In the genomic region with DNA sequence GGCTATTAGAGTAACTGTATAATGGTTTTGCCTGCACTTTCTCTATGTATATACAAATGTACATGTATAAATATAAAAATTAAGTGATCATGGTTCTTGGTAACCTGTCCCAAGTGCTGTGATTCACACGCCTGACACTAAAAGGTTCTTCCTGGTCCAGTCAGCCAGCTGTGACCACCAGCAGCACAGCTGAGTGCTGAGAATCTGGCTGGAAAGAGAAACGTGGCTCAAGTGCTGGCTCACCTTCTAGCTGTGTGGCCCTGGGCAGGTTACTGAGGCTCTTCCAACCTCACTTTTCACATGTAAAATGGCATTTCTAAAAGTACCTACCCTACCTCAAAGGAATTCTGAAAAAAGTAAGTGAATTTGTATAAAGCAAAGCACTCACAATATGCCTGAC, we compare ENCODE assay signal across 32 cellular contexts. TPM values are rescaled to one million over a fixed set of nuclear protein-coding genes. Genes with fewer than 3 reads are reported as not detected.
A peak's percentile ranks its signal among the peaks of the same experiment; 100 is the strongest.
DNase-seq lines count a peak whose midpoint lies in the region; ATAC-seq and TF ChIP-seq lines count a peak whose summit lies in the region.
"Had no signal": no experiment of that assay in that cellular context is flagged by ENCODE, and none has a peak within 500 bp of the region (broad histone marks: within the 10 kb centered on the region; RNA-seq: fewer than 3 reads in every experiment).

No MANE protein-coding gene starts in this region.

- H3K36me3 Mint-ChIP-seq in MCF 10A (ENCODE audit: insufficient read depth, unreplicated experiment) = peaks cover 39% of the 10 kb centered on the region

- H3K27ac ChIP-seq in 22Rv1 = 0 out of 2 replicates have a peak overlapping the region, but pooled peaks have one; percentile 19
- H3K27ac ChIP-seq in HUES64 (ENCODE audit: low read depth, low read length) = no peak overlapping the region
- no peak overlapping the region for H3K27ac ChIP-seq in coronary artery
- H3K27ac ChIP-seq: A549, brain microvascular endothelial cell, heart right ventricle, SJSA1, tibial artery had no signal

- peak overlapping the region; percentile 38 for H3K9ac ChIP-seq in HUES64 (ENCODE audit: low read depth, low read length)

- peaks cover 16% of the 10 kb centered on the region for H3K4me1 Mint-ChIP-seq in MCF 10A (ENCODE audit: insufficient read depth, unreplicated experiment)

- DNase-seq in coronary artery (ENCODE audit: low spot score) = peak; percentile 62
- peak; percentile 88 for DNase-seq in kidney tubule cell (ENCODE audit: low spot score)
- DNase-seq in MCF 10A (ENCODE audit: unreplicated experiment) = no peak
- no peak for DNase-seq in NCI-H1694 treated with DMSO at 0.1 percent for 48 hours (lab: John Stamatoyannopoulos, UW)
- DNase-seq in NCI-H2107 (lab: John Stamatoyannopoulos, UW) = no peak
- DNase-seq: activated CD4-positive, alpha-beta memory T cell treated with anti-CD3 and anti-CD28 coated beads, Interleukin-2, amount 10 ng/mL, durations not matched to agents 7 days and 5 days; activated CD4-positive, alpha-beta T cell treated with anti-CD3 and anti-CD28 coated beads for 1 hour; activated gamma-delta T cell treated with Interleukin-2 at 50 U/mL for 16 hours; BE2C; brain microvascular endothelial cell; erythroblast; heart right ventricle; MG63; naive B cell; NCI-H1105 treated with DMSO at 0.1 percent for 48 hours; NCI-H2029; NCI-H345; NCI-H748 treated with DMSO at 0.1 percent for 48 hours; retina; RPMI8226; stimulated activated naive CD8-positive, alpha-beta T cell treated with anti-CD3 and anti-CD28 coated beads, Interleukin-15, amount 100 ng/mL, for 72 hours; T-helper 1 cell; tibial artery had no signal

- no peaks in the 10 kb centered on the region for H3K27me3 ChIP-seq in HUES64 (ENCODE audit: insufficient read depth, low read length)
- H3K27me3 ChIP-seq: BE2C, brain microvascular endothelial cell, heart right ventricle, MG63, SJSA1, tibial artery had no signal

- H3K4me3 Mint-ChIP-seq in MCF 10A (ENCODE audit: unreplicated experiment) = no peak overlapping the region
- H3K4me3 Mint-ChIP-seq: activated CD4-positive, alpha-beta memory T cell treated with anti-CD3 and anti-CD28 coated beads, Interleukin-2, amount 10 ng/mL, durations not matched to agents 7 days and 5 days; mesothelial cell of epicardium; stimulated activated naive CD8-positive, alpha-beta T cell treated with anti-CD3 and anti-CD28 coated beads, Interleukin-15, amount 100 ng/mL, for 72 hours had no signal

- 60% methylated on average over 2 of the region's 2 CpGs for WGBS in HUES64

- H3K9me3 ChIP-seq in HUES64 (ENCODE audit: insufficient read depth, low read depth, low read length) = no peaks in the 10 kb centered on the region
- H3K9me3 ChIP-seq: A549, BE2C, HAP-1, heart right ventricle, MG63, SJSA1, tibial artery had no signal

- peaks cover 35% of the 10 kb centered on the region for H3K36me3 ChIP-seq in HUES64 (ENCODE audit: insufficient read depth, low read length)

- no peaks in the 10 kb centered on the region; the same call in 1 of the 2 replicates for H3K4me1 ChIP-seq in HUES64 (ENCODE audit: insufficient read depth, low read length)
- H3K4me1 ChIP-seq: A549, BE2C, HAP-1, SJSA1 had no signal

- no peaks in the 10 kb centered on the region for H3K9me3 Mint-ChIP-seq in MCF 10A (ENCODE audit: unreplicated experiment)
- H3K9me3 Mint-ChIP-seq: activated CD4-positive, alpha-beta memory T cell treated with anti-CD3 and anti-CD28 coated beads, Interleukin-2, amount 10 ng/mL, durations not matched to agents 7 days and 5 days; naive B cell; stimulated activated naive CD8-positive, alpha-beta T cell treated with anti-CD3 and anti-CD28 coated beads, Interleukin-15, amount 100 ng/mL, for 72 hours had no signal

- CTCF ChIA-PET in MCF 10A (lab: Yijun Ruan, JAX) = interaction anchor here (0.6 to 26.1 kb wide), 9 partner anchors 10 to 267 kb away, joined by 3 to 918 read pairs (median 5); a partner anchor contains a TSS

- H3K4me3 ChIP-seq in HUES64 (ENCODE audit: low read length) = no peak overlapping the region
- no peak overlapping the region for H3K4me3 ChIP-seq in coronary artery
- H3K4me3 ChIP-seq: A549, HAP-1, heart right ventricle, MG63, SJSA1, skin epidermis, tibial artery had no signal

- TF ChIP-seq CTCF in 22Rv1 (IDR thresholded peaks at IDR 0.05) = no peak
- no peak for TF ChIP-seq CTCF in coronary artery (IDR thresholded peaks at IDR 0.05)
- no peak for TF ChIP-seq CTCF in MCF 10A (IDR thresholded peaks at IDR 0.05; ENCODE audit: unreplicated experiment)

- no peak overlapping the region for H3K27ac Mint-ChIP-seq in MCF 10A (ENCODE audit: low read depth, unreplicated experiment)
- H3K27ac Mint-ChIP-seq: activated CD4-positive, alpha-beta memory T cell treated with anti-CD3 and anti-CD28 coated beads, Interleukin-2, amount 10 ng/mL, durations not matched to agents 7 days and 5 days; mesothelial cell of epicardium; stimulated activated naive CD8-positive, alpha-beta T cell treated with anti-CD3 and anti-CD28 coated beads, Interleukin-15, amount 100 ng/mL, for 72 hours had no signal

- no peak for ATAC-seq in GM18502 (IDR thresholded peaks at IDR 0.05; ENCODE audit: poor library complexity, unreplicated experiment)
- ATAC-seq: A549; heart right ventricle; left lobe of liver; stimulated activated naive CD8-positive, alpha-beta T cell treated with anti-CD3 and anti-CD28 coated beads, Interleukin-15, amount 100 ng/mL, for 72 hours had no signal

- BruUV-seq in MCF 10A (replicated peaks; lab: Mats Ljungman, UMichigan) = no TSS peak

- no peaks in the 10 kb centered on the region for H3K27me3 Mint-ChIP-seq in MCF 10A (ENCODE audit: insufficient read depth, unreplicated experiment)
- H3K27me3 Mint-ChIP-seq: activated CD4-positive, alpha-beta memory T cell treated with anti-CD3 and anti-CD28 coated beads, Interleukin-2, amount 10 ng/mL, durations not matched to agents 7 days and 5 days; naive B cell; stimulated activated naive CD8-positive, alpha-beta T cell treated with anti-CD3 and anti-CD28 coated beads, Interleukin-15, amount 100 ng/mL, for 72 hours had no signal

- intact Hi-C loops in MCF 10A (cut with micrococcal nuclease) = no loop called here

- POLR2A ChIA-PET in MCF 10A (lab: Yijun Ruan, JAX) = interaction anchor here (0.8 to 12.4 kb wide), 4 partner anchors 10 to 109 kb away, joined by 4 to 555 read pairs (median 16); a partner anchor contains a TSS

RNA-seq across cellular contexts. Expression of a gene that starts 29.7 kb away (rescaled TPM):
- polyA plus RNA-seq in HUES64 (2013, experiment 1 of 2) = 6.7 TPM
- 6.8 TPM for polyA plus RNA-seq in HUES64 (2013, experiment 2 of 2)
- total RNA-seq in MCF 10A (2022) = 101 and 109 TPM in 2 replicates

Comparison
In these comparisons a context has a peak if more than half of its experiments do, and no peak if none do; other contexts are left out.
1. DNase-seq: peak in coronary artery (single experiment) and kidney tubule cell (single experiment); none in MCF 10A (single experiment), NCI-H1694 treated with DMSO at 0.1 percent for 48 hours (single experiment) and NCI-H2107 (single experiment).